In the genomic region with DNA sequence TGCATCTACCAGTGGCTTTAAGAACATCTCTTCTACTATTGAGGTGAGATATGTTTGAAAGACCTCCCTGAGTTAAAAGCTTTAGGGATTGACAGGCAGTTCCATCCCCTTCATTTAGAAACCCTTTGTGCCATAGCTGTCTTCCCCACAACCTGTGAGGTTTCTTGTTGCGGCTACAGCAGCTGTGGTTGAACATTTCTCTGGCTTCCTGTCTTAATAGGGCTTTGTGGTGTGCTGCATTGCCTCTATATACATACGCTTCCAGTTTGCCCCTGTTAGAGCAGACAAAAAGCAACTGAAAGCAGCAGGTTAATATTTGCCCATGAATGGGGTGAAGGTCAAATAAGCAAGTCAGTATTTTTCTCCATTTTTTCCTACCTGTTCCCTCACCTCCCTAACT, we compare ENCODE assay signal across 8 cellular contexts.
DNase-seq lines count a peak whose midpoint lies in the region; ATAC-seq lines count a peak whose summit lies in the region.

No MANE protein-coding gene starts in this region.

- peaks cover 29 to 41% (median 34%) of the 10 kb centered on the region in 4 donors for H3K4me1 Mint-ChIP-seq in CD4-positive, CD25-positive, alpha-beta regulatory T cell

- peak overlapping the region; percentile 2 to 74 (median 48) for H3K4me3 Mint-ChIP-seq in CD4-positive, CD25-positive, alpha-beta regulatory T cell

- peaks cover 2 to 5% (median 3%) of the 10 kb centered on the region in 7 donors for H3K9me3 Mint-ChIP-seq in CD4-positive, CD25-positive, alpha-beta regulatory T cell

- peak overlapping the region in 2 of 3 donors; percentile 15 to 21 for H3K27ac Mint-ChIP-seq in CD4-positive, CD25-positive, alpha-beta regulatory T cell

- no peaks in the 10 kb centered on the region for H3K36me3 Mint-ChIP-seq in CD4-positive, CD25-positive, alpha-beta regulatory T cell

- peak; percentile 88 to 92 for ATAC-seq in CD4-positive, CD25-positive, alpha-beta regulatory T cell (ENCODE audit: low read depth in 2 of 2)
- ATAC-seq in GM21447 (IDR thresholded peaks at IDR 0.05; ENCODE audit: unreplicated experiment) = peak; percentile 100
- peak; percentile 96 for ATAC-seq in stimulated activated naive CD8-positive, alpha-beta T cell treated with anti-CD3 and anti-CD28 coated beads, Interleukin-15, Interleukin-2, amounts not matched to agents 100 U/mL and 50 U/mL, for 24 hours

- H3K36me3 ChIP-seq in CD4-positive, CD25-positive, alpha-beta regulatory T cell (ENCODE audit: control insufficient read depth, insufficient read depth, low read length) = no peaks in the 10 kb centered on the region
- H3K36me3 ChIP-seq in KOPT-K1 (ENCODE audit: insufficient read depth, low read length) = no peaks in the 10 kb centered on the region

- peaks cover 26% of the 10 kb centered on the region for H3K4me1 ChIP-seq in CD4-positive, CD25-positive, alpha-beta regulatory T cell (ENCODE audit: control insufficient read depth, insufficient read depth, low read length, poor library complexity, severe bottlenecking)

- no peaks in the 10 kb centered on the region for H3K9me3 ChIP-seq in CD4-positive, CD25-positive, alpha-beta regulatory T cell (ENCODE audit: control insufficient read depth in 2 of 2, low read length in 2 of 2)
- peaks cover 19% of the 10 kb centered on the region for H3K9me3 ChIP-seq in KOPT-K1 (ENCODE audit: insufficient read depth, low read length, poor library complexity, severe bottlenecking)

- H3K4me3 ChIP-seq in CD4-positive, CD25-positive, alpha-beta regulatory T cell (ENCODE audit: low read depth, low read length) = peak overlapping the region; percentile 58

- no peaks in the 10 kb centered on the region for H3K27me3 Mint-ChIP-seq in CD4-positive, CD25-positive, alpha-beta regulatory T cell

- H3K27me3 ChIP-seq in CD4-positive, CD25-positive, alpha-beta regulatory T cell (ENCODE audit: control insufficient read depth, insufficient read depth, low read length) = no peaks in the 10 kb centered on the region

- H3K27ac ChIP-seq in CD4-positive, CD25-positive, alpha-beta regulatory T cell (ENCODE audit: insufficient read depth, low read length, poor library complexity, severe bottlenecking) = no peak overlapping the region
- H3K27ac ChIP-seq in KOPT-K1 (ENCODE audit: low read depth, low read length, poor library complexity, severe bottlenecking) = peak overlapping the region; percentile 96

- peak; percentile 4 to 84 (median 56) for DNase-seq in CD4-positive, CD25-positive, alpha-beta regulatory T cell
- DNase-seq in activated gamma-delta T cell treated with anti-CD3 and anti-CD28 coated beads, Interleukin-2, amount 50 U/mL, for 16 hours (ENCODE audit: low read depth) = peak; percentile 17
- DNase-seq in stimulated activated naive CD8-positive, alpha-beta T cell treated with anti-CD3 and anti-CD28 coated beads, Interleukin-15, Interleukin-2, amounts not matched to agents 100 U/mL and 50 U/mL, for 24 hours = peak; percentile 46
- no peak for DNase-seq in DMS53 treated with DMSO at 0.1 percent for 48 hours (lab: John Stamatoyannopoulos, UW; ENCODE audit: unreplicated experiment)
- no peak for DNase-seq in COR-L47 (lab: John Stamatoyannopoulos, UW)
- DNase-seq in NCI-H2171 treated with DMSO at 0.1 percent for 48 hours (lab: John Stamatoyannopoulos, UW) = no peak

Comparison
In these comparisons a context has a peak if more than half of its experiments do, and no peak if none do; other contexts are left out.
1. DNase-seq: peak in CD4-positive, CD25-positive, alpha-beta regulatory T cell (3 of 3), activated gamma-delta T cell treated with anti-CD3 and anti-CD28 coated beads, Interleukin-2, amount 50 U/mL, for 16 hours (single experiment) and stimulated activated naive CD8-positive, alpha-beta T cell treated with anti-CD3 and anti-CD28 coated beads, Interleukin-15, Interleukin-2, amounts not matched to agents 100 U/mL and 50 U/mL, for 24 hours (single experiment); none in DMS53 treated with DMSO at 0.1 percent for 48 hours (single experiment), COR-L47 (single experiment) and NCI-H2171 treated with DMSO at 0.1 percent for 48 hours (single experiment).
2. Peak in every context shown above with its lines, with median percentiles within 50 percentile points of each other: ATAC-seq.